ENCODE assay signal across 26 cellular contexts in genomic region chr10:130812381-130813148, GRCh38.
"Had no signal": no experiment of that assay in that cellular context is flagged by ENCODE, and none has a peak within 500 bp of the region (broad histone marks: within the 10 kb centered on the region; RNA-seq: fewer than 3 reads in every experiment).

No MANE protein-coding gene starts in this region.

- H3K27ac Mint-ChIP-seq: activated CD4-positive, alpha-beta memory T cell treated with anti-CD3 and anti-CD28 coated beads, Interleukin-2, amount 10 ng/mL, durations not matched to agents 7 days and 5 days; activated CD4-positive, alpha-beta T cell treated with anti-CD3 and anti-CD28 coated beads, Interleukin-2, amount 10 ng/mL, durations not matched to agents 7 days and 5 days; activated naive CD8-positive, alpha-beta T cell treated with anti-CD3 and anti-CD28 coated beads, Interleukin-2, amount 50 U/mL, for 24 hours had no signal

- FAIRE-seq: bronchial epithelial cell had no signal

- H3K9me3 Mint-ChIP-seq: activated CD4-positive, alpha-beta T cell treated with anti-CD3 and anti-CD28 coated beads, Interleukin-2, amount 10 ng/mL, durations not matched to agents 7 days and 5 days; activated naive CD8-positive, alpha-beta T cell treated with anti-CD3 and anti-CD28 coated beads, Interleukin-2, amount 50 U/mL, for 24 hours had no signal

- H3K36me3 Mint-ChIP-seq: activated naive CD4-positive, alpha-beta T cell treated with anti-CD3 and anti-CD28 coated beads, Interleukin-2, amount 50 U/mL, for 72 hours had no signal

- H3K4me1 ChIP-seq: ascending aorta, body of pancreas had no signal

- DNase-seq: activated CD4-positive, alpha-beta memory T cell treated with anti-CD3 and anti-CD28 coated beads, Interleukin-2, amount 10 ng/mL, durations not matched to agents 7 days and 5 days; activated CD4-positive, alpha-beta T cell treated with anti-CD3 and anti-CD28 coated beads, Interleukin-2, amount 10 ng/mL, durations not matched to agents 7 days and 5 days; activated CD4-positive, CD25-positive, alpha-beta regulatory T cell; activated effector memory CD4-positive, alpha-beta T cell treated with anti-CD3 and anti-CD28 coated beads, Interleukin-2, amount 50 U/mL, for 16 hours; activated naive CD4-positive, alpha-beta T cell treated with Interleukin-2 at 50 U/mL for 16 hours; activated naive CD8-positive, alpha-beta T cell treated with anti-CD3 and anti-CD28 coated beads, Interleukin-2, amount 50 U/mL, for 24 hours; activated T-cell treated with anti-CD3 and anti-CD28 coated beads, Interleukin-2, amount 50 U/mL, for 4 hours; amniotic stem cell; body of pancreas; central memory CD4-positive, alpha-beta T cell; MV-4-11; NCI-H1092 treated with DMSO at 0.1 percent for 48 hours; NCI-H1417 treated with DMSO at 0.1 percent for 48 hours; NCI-H1694; NCI-H2029; NCI-H2107; NCI-H2171 treated with DMSO at 0.1 percent for 48 hours; NCI-H226; NCI-H526; NCI-H774; SIG-M5 had no signal

- ATAC-seq: activated naive CD4-positive, alpha-beta T cell treated with anti-CD3 and anti-CD28 coated beads, Interleukin-2, amount 50 U/mL, for 72 hours; activated naive CD8-positive, alpha-beta T cell treated with anti-CD3 and anti-CD28 coated beads, Interleukin-2, amount 50 U/mL, for 24 hours; activated T-cell treated with anti-CD3 and anti-CD28 coated beads, Interleukin-2, amount 50 U/mL, for 4 hours; body of pancreas had no signal

- H3K4me3 Mint-ChIP-seq: activated CD4-positive, alpha-beta memory T cell treated with anti-CD3 and anti-CD28 coated beads, Interleukin-2, amount 10 ng/mL, durations not matched to agents 7 days and 5 days; activated CD4-positive, alpha-beta T cell treated with anti-CD3 and anti-CD28 coated beads, Interleukin-2, amount 10 ng/mL, durations not matched to agents 7 days and 5 days; activated naive CD8-positive, alpha-beta T cell treated with anti-CD3 and anti-CD28 coated beads, Interleukin-2, amount 50 U/mL, for 24 hours; activated T-cell treated with anti-CD3 and anti-CD28 coated beads, Interleukin-2, amount 50 U/mL, for 4 hours had no signal

- H3K27ac ChIP-seq: ascending aorta, body of pancreas, KMS-11, VCaP had no signal

- H3K27me3 ChIP-seq: ascending aorta had no signal

- H3K9ac ChIP-seq: KMS-11 had no signal

- H3K4me3 ChIP-seq: ascending aorta, body of pancreas had no signal

- H3K9me3 ChIP-seq: ascending aorta, body of pancreas had no signal

- H3K4me1 Mint-ChIP-seq: activated CD4-positive, alpha-beta memory T cell treated with anti-CD3 and anti-CD28 coated beads, Interleukin-2, amount 10 ng/mL, durations not matched to agents 7 days and 5 days; activated CD4-positive, alpha-beta T cell treated with anti-CD3 and anti-CD28 coated beads, Interleukin-2, amount 10 ng/mL, durations not matched to agents 7 days and 5 days; activated naive CD8-positive, alpha-beta T cell treated with anti-CD3 and anti-CD28 coated beads, Interleukin-2, amount 50 U/mL, for 24 hours had no signal

- H3K4me2 ChIP-seq: KMS-11 had no signal

- H3K36me3 ChIP-seq: ascending aorta had no signal

- H3K27me3 Mint-ChIP-seq: activated CD4-positive, alpha-beta memory T cell treated with anti-CD3 and anti-CD28 coated beads, Interleukin-2, amount 10 ng/mL, durations not matched to agents 7 days and 5 days; activated CD4-positive, alpha-beta T cell treated with anti-CD3 and anti-CD28 coated beads, Interleukin-2, amount 10 ng/mL, durations not matched to agents 7 days and 5 days had no signal
